15 cellular contexts compared by ENCODE assay signal in genomic region chr5:143583385-143583784, GRCh38.
DNase-seq lines count a peak whose midpoint lies in the region; ATAC-seq and TF ChIP-seq lines count a peak whose summit lies in the region.
"Had no signal": no experiment of that assay in that cellular context is flagged by ENCODE, and none has a peak within 500 bp of the region (broad histone marks: within the 10 kb centered on the region; RNA-seq: fewer than 3 reads in every experiment).

No MANE protein-coding gene starts in this region.

- WGBS in smooth muscle cell (ENCODE audit: low lambda C conversion rate): 60% methylated on average over 1 of the region's 1 CpG
- 68 to 78% methylated on average over 1 of the region's 1 CpG for WGBS in lower leg skin, 2 donors

- H3K27ac ChIP-seq in RWPE2 (ENCODE audit: poor library complexity, severe bottlenecking): no peak overlapping the region
- no peak overlapping the region for H3K27ac ChIP-seq in smooth muscle cell (ENCODE audit: low read depth)
- H3K27ac ChIP-seq: parathyroid adenoma, thoracic aorta had no signal

- H3K4me2 ChIP-seq in smooth muscle cell: no peak overlapping the region

- peaks cover 3% of the 10 kb centered on the region for H3K36me3 Mint-ChIP-seq in activated CD4-positive, alpha-beta T cell treated with anti-CD3 and anti-CD28 coated beads, Interleukin-2, amount 10 ng/mL, durations not matched to agents 24 days and 14 days (ENCODE audit: low read depth)

- no peak overlapping the region for H3K4me3 Mint-ChIP-seq in activated CD4-positive, alpha-beta T cell treated with anti-CD3 and anti-CD28 coated beads, Interleukin-2, amount 10 ng/mL, durations not matched to agents 24 days and 14 days

- H4K20me1 ChIP-seq in smooth muscle cell (ENCODE audit: low read depth): no peaks in the 10 kb centered on the region

- peak overlapping the region; percentile 49 for H2AFZ ChIP-seq in smooth muscle cell (ENCODE audit: low read depth)
- H2AFZ ChIP-seq: parathyroid adenoma had no signal

- TF ChIP-seq CTCF in RWPE2 (IDR thresholded peaks at IDR 0.05; ENCODE audit: poor library complexity, severe bottlenecking) (no peak), smooth muscle cell (IDR thresholded peaks at IDR 0.05; ENCODE audit: borderline replicate concordance, insufficient read depth, poor library complexity, severe bottlenecking) (no peak), lower leg skin (IDR thresholded peaks at IDR 0.05) (no peak)

- H3K79me2 ChIP-seq in smooth muscle cell (ENCODE audit: low read depth): no peaks in the 10 kb centered on the region
- H3K79me2 ChIP-seq: parathyroid adenoma had no signal

- H3K4me3 ChIP-seq in RWPE2 (ENCODE audit: severe bottlenecking) (no peak overlapping the region), smooth muscle cell (no peak overlapping the region), lower leg skin (ENCODE audit: low read depth, poor library complexity, severe bottlenecking) (no peak overlapping the region)
- H3K4me3 ChIP-seq: A549, thoracic aorta had no signal

- no peak for TF ChIP-seq POLR2A in lower leg skin (IDR thresholded peaks at IDR 0.05)

- intact Hi-C loops in activated CD4-positive, alpha-beta T cell treated with anti-CD3 and anti-CD28 coated beads, Interleukin-2, amount 10 ng/mL, durations not matched to agents 24 days and 14 days (cut with micrococcal nuclease): no loop called here
- intact Hi-C loops in lower leg skin (cut with DNase I; ENCODE audit: low total_unique reads): no loop called here

- H3K36me3 ChIP-seq in RWPE2 (ENCODE audit: low read depth) (no peaks in the 10 kb centered on the region), smooth muscle cell (ENCODE audit: low read depth) (no peaks in the 10 kb centered on the region)
- H3K36me3 ChIP-seq: thoracic aorta had no signal

- peak overlapping the region; percentile 22 for H3K27ac Mint-ChIP-seq in activated CD4-positive, alpha-beta T cell treated with anti-CD3 and anti-CD28 coated beads, Interleukin-2, amount 10 ng/mL, durations not matched to agents 24 days and 14 days

- H3K27me3 ChIP-seq in RWPE2 (ENCODE audit: insufficient read depth, poor library complexity, severe bottlenecking) (no peaks in the 10 kb centered on the region), smooth muscle cell (ENCODE audit: low read depth) (no peaks in the 10 kb centered on the region)

- no peaks in the 10 kb centered on the region for H3K27me3 Mint-ChIP-seq in activated CD4-positive, alpha-beta T cell treated with anti-CD3 and anti-CD28 coated beads, Interleukin-2, amount 10 ng/mL, durations not matched to agents 24 days and 14 days

- ATAC-seq in HG03175 (IDR thresholded peaks at IDR 0.05; ENCODE audit: unreplicated experiment) (peak; percentile 39), RWPE2 (ENCODE audit: low read depth) (peak; percentile 49), HG03432 (IDR thresholded peaks at IDR 0.05; ENCODE audit: unreplicated experiment) (no peak)

- H3K9me3 Mint-ChIP-seq in activated CD4-positive, alpha-beta T cell treated with anti-CD3 and anti-CD28 coated beads, Interleukin-2, amount 10 ng/mL, durations not matched to agents 24 days and 14 days: no peaks in the 10 kb centered on the region

- no peaks in the 10 kb centered on the region for H3K4me1 ChIP-seq in RWPE2 (ENCODE audit: insufficient read depth, poor library complexity, severe bottlenecking)
- H3K4me1 ChIP-seq in smooth muscle cell (ENCODE audit: low read depth): no peaks in the 10 kb centered on the region
- H3K4me1 ChIP-seq: parathyroid adenoma had no signal

- H3K4me1 Mint-ChIP-seq in activated CD4-positive, alpha-beta T cell treated with anti-CD3 and anti-CD28 coated beads, Interleukin-2, amount 10 ng/mL, durations not matched to agents 24 days and 14 days: peaks cover 39% of the 10 kb centered on the region

- H3K9ac ChIP-seq in smooth muscle cell (ENCODE audit: low read depth): no peak overlapping the region
- H3K9ac ChIP-seq: parathyroid adenoma had no signal

- H3K9me3 ChIP-seq in RWPE2 (ENCODE audit: severe bottlenecking) (no peaks in the 10 kb centered on the region), smooth muscle cell (replicated peaks; ENCODE audit: low read depth) (no peaks in the 10 kb centered on the region)
- H3K9me3 ChIP-seq: A549, thoracic aorta had no signal

- DNase-seq in activated CD4-positive, alpha-beta T cell treated with anti-CD3 and anti-CD28 coated beads, Interleukin-2, amount 10 ng/mL, durations not matched to agents 24 days and 14 days: no peak
- DNase-seq in activated CD4-positive, alpha-beta T cell treated with anti-CD3 and anti-CD28 coated beads, Interleukin-2, amount 50 U/mL, for 4 hours: no peak
- DNase-seq in RWPE2 (ENCODE audit: low spot score) (no peak), smooth muscle cell (lab: John Stamatoyannopoulos, UW; ENCODE audit: unreplicated experiment) (no peak), lower leg skin (ENCODE audit: low spot score in 2 of 2) (no peak), NCI-H2171 (lab: John Stamatoyannopoulos, UW) (no peak)
- DNase-seq: COR-L47; NCI-H1930; SHP77 treated with DMSO at 0.1 percent for 48 hours; stimulated activated CD4-positive, alpha-beta T cell treated with anti-CD3 and anti-CD28 coated beads, Interleukin-12 subunit alpha, Interleukin-12 subunit beta, amount 100 ng/mL, for 4 hours had no signal

- peaks cover 8% of the 10 kb centered on the region for H3F3A ChIP-seq in smooth muscle cell (ENCODE audit: low read depth)
